ENCODE assay signal across 1 cellular context in genomic region chr13:30421093-30422055, GRCh38.
TF ChIP-seq lines count a peak whose summit lies in the region.

No MANE protein-coding gene starts in this region.

TF ChIP-seq in K562, 482 proteins besides CTCF, POLR2A, EP300 and RAD21 (continued from another document):
- TF ChIP-seq KDM2B (CRISPR knock-in tag; IDR thresholded peaks at IDR 0.05) (no peak), SIX5 (IDR thresholded peaks at IDR 0.05; ENCODE audit: borderline replicate concordance in 1 of 2, insufficient read depth in 1 of 2, low read depth in 1 of 2, low read length in 2 of 2) (no peak), HDAC3 (IDR thresholded peaks at IDR 0.05; ENCODE audit: borderline replicate concordance, partially characterized antibody) (no peak), ZNF436 (CRISPR knock-in tag; IDR thresholded peaks at IDR 0.05) (no peak), DPF2 (IDR thresholded peaks at IDR 0.05) (0 out of 2 replicates have a peak, but pooled peaks have one; percentile 9), CTBP1 (IDR thresholded peaks at IDR 0.05; ENCODE audit: borderline replicate concordance) (peak; percentile 45; the same call in 1 of the 2 replicates), MEF2A (IDR thresholded peaks at IDR 0.05; ENCODE audit: control insufficient read depth, low read depth, low read length) (no peak), PHF8 (IDR thresholded peaks at IDR 0.05; ENCODE audit: borderline replicate concordance, low read length) (peak; percentile 24; the same call in 1 of the 2 replicates), FOS (IDR thresholded peaks at IDR 0.05; ENCODE audit: extremely low read depth, insufficient read length) (no peak), MYBL2 (IDR thresholded peaks at IDR 0.05; ENCODE audit: low read depth) (no peak), MYBL2 (CRISPR knock-in tag; IDR thresholded peaks at IDR 0.05; ENCODE audit: borderline replicate concordance) (no peak), POU5F1 (IDR thresholded peaks at IDR 0.05; ENCODE audit: borderline replicate concordance, low read depth, low read length, partially characterized antibody) (no peak), ZNF79 (CRISPR knock-in tag; IDR thresholded peaks at IDR 0.05; ENCODE audit: low read depth) (no peak), PTBP1 (IDR thresholded peaks at IDR 0.05; ENCODE audit: low read depth, low read length) (no peak), MLLT1 (IDR thresholded peaks at IDR 0.05) (no peak), ELF2 (CRISPR knock-in tag; IDR thresholded peaks at IDR 0.05) (0 out of 2 replicates have a peak, but pooled peaks have one; percentile 24), TRIM25 (IDR thresholded peaks at IDR 0.05; ENCODE audit: borderline replicate concordance) (no peak), HMGN3 (IDR thresholded peaks at IDR 0.05; ENCODE audit: borderline replicate concordance, extremely low read depth, insufficient read length, low read depth, low read length) (no peak), TFAP4 (CRISPR knock-in tag; IDR thresholded peaks at IDR 0.05; ENCODE audit: borderline replicate concordance) (peak; percentile 17; the same call in 1 of the 2 replicates), MTA3 (IDR thresholded peaks at IDR 0.05; ENCODE audit: borderline replicate concordance) (no peak), E2F4 (CRISPR knock-in tag; IDR thresholded peaks at IDR 0.05; ENCODE audit: low read depth) (no peak), ETS1 (conservative IDR thresholded peaks at IDR 0.05; ENCODE audit: control insufficient read depth, low read depth, low read length) (no peak), BCOR (IDR thresholded peaks at IDR 0.05) (no peak), TBP (optimal IDR thresholded peaks at IDR 0.05; ENCODE audit: low read depth, low read length) (no peak), JUND (IDR thresholded peaks at IDR 0.05; ENCODE audit: borderline replicate concordance, low read depth, low read length) (no peak), JUND (tag; IDR thresholded peaks at IDR 0.05; ENCODE audit: borderline replicate concordance, low read depth, low read length) (no peak), LEF1 (IDR thresholded peaks at IDR 0.05) (no peak), TCF7 (IDR thresholded peaks at IDR 0.05; ENCODE audit: borderline replicate concordance) (no peak), ZNF586 (CRISPR knock-in tag; conservative IDR thresholded peaks at IDR 0.05) (no peak), NELFE (IDR thresholded peaks at IDR 0.05; ENCODE audit: insufficient read depth, insufficient read length) (no peak), REST (CRISPR knock-in tag; IDR thresholded peaks at IDR 0.05; ENCODE audit: low read depth) (no peak), RBM14 (IDR thresholded peaks at IDR 0.05; ENCODE audit: borderline replicate concordance, insufficient read depth, low read depth, low read length) (no peak), RNF2 (IDR thresholded peaks at IDR 0.05) (no peak), POLR2G (IDR thresholded peaks at IDR 0.05; ENCODE audit: low read depth, low read length) (peak; percentile 48)
